8 cellular contexts compared by ENCODE assay signal in the genomic region with DNA sequence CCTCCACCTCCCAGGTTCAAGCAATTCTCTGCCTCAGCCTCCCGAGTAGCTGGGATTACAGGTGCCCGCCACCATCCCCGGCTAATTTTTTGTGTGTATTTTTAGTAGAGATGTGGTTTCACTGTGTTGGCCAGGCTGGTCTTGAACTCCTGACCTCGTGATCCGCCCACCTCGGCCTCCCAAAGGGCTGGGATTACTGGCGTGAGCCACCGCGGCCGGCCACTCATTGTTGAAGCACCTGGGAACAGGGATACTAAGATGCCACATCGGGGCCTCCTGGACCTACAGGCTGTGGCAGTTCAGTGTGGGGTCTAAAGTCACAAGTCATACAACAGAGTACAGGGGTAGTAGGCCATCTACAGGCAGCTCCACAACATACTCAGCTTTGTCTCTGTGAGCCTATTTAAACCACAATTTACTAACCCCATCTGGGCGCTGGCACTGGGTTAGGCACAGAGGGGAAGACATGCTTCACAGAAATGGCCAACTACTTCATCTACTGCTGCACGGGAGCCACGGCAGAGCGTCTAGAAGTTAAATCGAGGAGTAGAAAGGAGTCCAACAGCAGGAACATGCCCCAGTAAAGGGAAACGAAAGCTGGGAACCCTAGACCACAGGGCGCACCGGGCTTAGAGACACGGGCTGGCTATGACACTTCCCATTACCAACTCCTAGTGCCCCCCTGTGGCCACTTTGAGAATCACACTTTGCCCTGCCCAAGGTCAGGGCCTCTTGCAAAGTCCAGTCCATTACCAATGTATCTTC. TPM values are rescaled to one million over a fixed set of nuclear protein-coding genes. Genes with fewer than 3 reads are reported as not detected.
DNase-seq lines count a peak whose midpoint lies in the region; ATAC-seq and TF ChIP-seq lines count a peak whose summit lies in the region.

No MANE protein-coding gene starts in this region.

- H3K9me3 ChIP-seq in RWPE2 (ENCODE audit: severe bottlenecking), result no peaks in the 10 kb centered on the region

- peak; percentile 87 for TF ChIP-seq CTCF in RWPE2 (IDR thresholded peaks at IDR 0.05; ENCODE audit: poor library complexity, severe bottlenecking)
- TF ChIP-seq CTCF in fibroblast of the aortic adventitia (IDR thresholded peaks at IDR 0.05; ENCODE audit: insufficient read depth, low read length), result peak; percentile 86
- TF ChIP-seq CTCF in neural crest cell (conservative IDR thresholded peaks at IDR 0.05), result peak; percentile 86

- no peaks in the 10 kb centered on the region for H3K27me3 ChIP-seq in RWPE2 (ENCODE audit: insufficient read depth, poor library complexity, severe bottlenecking)

- peaks cover 12% of the 10 kb centered on the region for H3K36me3 Mint-ChIP-seq in neural crest cell (ENCODE audit: low read depth)

- H3K4me1 ChIP-seq in RWPE2 (ENCODE audit: insufficient read depth, poor library complexity, severe bottlenecking), result peaks cover 14% of the 10 kb centered on the region

- peaks cover 30% of the 10 kb centered on the region for H3K4me1 Mint-ChIP-seq in neural crest cell
- H3K4me1 Mint-ChIP-seq in stimulated activated naive CD8-positive, alpha-beta T cell treated with anti-CD3 and anti-CD28 coated beads, Interleukin-15, amount 100 ng/mL, for 72 hours, result peaks cover 44% of the 10 kb centered on the region

- H3K27me3 Mint-ChIP-seq in neural crest cell (ENCODE audit: low read depth), result peaks cover 2% of the 10 kb centered on the region
- H3K27me3 Mint-ChIP-seq in stimulated activated naive CD8-positive, alpha-beta T cell treated with anti-CD3 and anti-CD28 coated beads, Interleukin-15, amount 100 ng/mL, for 72 hours, result no peaks in the 10 kb centered on the region

- H3K27ac ChIP-seq in RWPE2 (ENCODE audit: poor library complexity, severe bottlenecking), result no peak overlapping the region

- H3K36me3 ChIP-seq in RWPE2 (ENCODE audit: low read depth), result peaks cover 51% of the 10 kb centered on the region

- no peak overlapping the region for H3K4me3 ChIP-seq in Jurkat, Clone E6-1 (ENCODE audit: low read length)
- no peak overlapping the region for H3K4me3 ChIP-seq in RWPE2 (ENCODE audit: severe bottlenecking)
- H3K4me3 ChIP-seq in fibroblast of the aortic adventitia (ENCODE audit: low read depth, low read length), result peak overlapping the region; percentile 4

- H3K4me3 Mint-ChIP-seq in neural crest cell, result peak overlapping the region; percentile 93
- H3K4me3 Mint-ChIP-seq in stimulated activated naive CD8-positive, alpha-beta T cell treated with anti-CD3 and anti-CD28 coated beads, Interleukin-15, amount 100 ng/mL, for 72 hours, result peak overlapping the region; percentile 20 to 21

- DNase-seq in DMS114 treated with DMSO at 0.1 percent for 48 hours (lab: John Stamatoyannopoulos, UW; ENCODE audit: unreplicated experiment), result peak; percentile 71
- peak; percentile 73 for DNase-seq in Jurkat, Clone E6-1 (ENCODE audit: low read depth, low spot score)
- no peak for DNase-seq in RWPE2 (ENCODE audit: low spot score)
- peak; percentile 81 for DNase-seq in activated T-helper 9 cell treated with anti-CD3 and anti-CD28 coated beads, Interleukin-2, amount 50 U/mL, for 16 hours (ENCODE audit: low read depth)
- peak; percentile 92 for DNase-seq in fibroblast of the aortic adventitia (ENCODE audit: low read depth)
- peak; percentile 97 for DNase-seq in neural crest cell (ENCODE audit: low read depth, low spot score)
- DNase-seq in stimulated activated naive CD8-positive, alpha-beta T cell treated with anti-CD3 and anti-CD28 coated beads, Interleukin-15, amount 100 ng/mL, for 72 hours, result peak; percentile 78 to 85

- H3K27ac Mint-ChIP-seq in neural crest cell (ENCODE audit: unreplicated experiment), result no peak overlapping the region
- peak overlapping the region; percentile 43 to 89 for H3K27ac Mint-ChIP-seq in stimulated activated naive CD8-positive, alpha-beta T cell treated with anti-CD3 and anti-CD28 coated beads, Interleukin-15, amount 100 ng/mL, for 72 hours

- ATAC-seq in RWPE2 (ENCODE audit: low read depth), result peak; percentile 18; the same call in 1 of the 3 replicates
- ATAC-seq in stimulated activated naive CD8-positive, alpha-beta T cell treated with anti-CD3 and anti-CD28 coated beads, Interleukin-15, amount 100 ng/mL, for 72 hours, result peak; percentile 8
- no peak for ATAC-seq in HG02571 (IDR thresholded peaks at IDR 0.05; ENCODE audit: unreplicated experiment)

- no peaks in the 10 kb centered on the region for H3K9me3 Mint-ChIP-seq in neural crest cell
- no peaks in the 10 kb centered on the region for H3K9me3 Mint-ChIP-seq in stimulated activated naive CD8-positive, alpha-beta T cell treated with anti-CD3 and anti-CD28 coated beads, Interleukin-15, amount 100 ng/mL, for 72 hours

RNA-seq across cellular contexts. Expression of a gene that starts 4.3 kb away (rescaled TPM):
- polyA plus RNA-seq in Jurkat, Clone E6-1 (2012; ENCODE audit: insufficient read depth, insufficient read length), result 42.6 TPM
- total RNA-seq in fibroblast of the aortic adventitia (ENCODE audit: low replicate concordance) (5.2 and 6.0 TPM in 2 replicates), neural crest cell (47.2 and 49.7 TPM in 2 replicates)

RNA-seq across cellular contexts. Expression of a gene that starts 6.2 kb away (rescaled TPM):
- 27.8 TPM for polyA plus RNA-seq in Jurkat, Clone E6-1 (2012; ENCODE audit: insufficient read depth, insufficient read length)
- 1.6 and 12.7 TPM in 2 replicates for total RNA-seq in fibroblast of the aortic adventitia (ENCODE audit: low replicate concordance)
- 38.3 and 51.6 TPM in 2 replicates for total RNA-seq in neural crest cell

RNA-seq across cellular contexts. Expression of a gene that starts 17.7 kb away (rescaled TPM):
- 16.5 TPM for polyA plus RNA-seq in Jurkat, Clone E6-1 (2012; ENCODE audit: insufficient read depth, insufficient read length)
- 17.3 and 32.7 TPM in 2 replicates for total RNA-seq in fibroblast of the aortic adventitia (ENCODE audit: low replicate concordance)
- 41.4 and 45.7 TPM in 2 replicates for total RNA-seq in neural crest cell

RNA-seq across cellular contexts. Expression of a gene that starts 31.5 kb away (rescaled TPM):
- polyA plus RNA-seq in Jurkat, Clone E6-1 (2012; ENCODE audit: insufficient read depth, insufficient read length), result 7.1 TPM
- 3.8 and 7.7 TPM in 2 replicates for total RNA-seq in fibroblast of the aortic adventitia (ENCODE audit: low replicate concordance)
- total RNA-seq in neural crest cell, result 5.5 and 5.6 TPM in 2 replicates

RNA-seq across cellular contexts. Expression of a gene that starts 34.5 kb away (rescaled TPM):
- polyA plus RNA-seq in Jurkat, Clone E6-1 (2012; ENCODE audit: insufficient read depth, insufficient read length), result 2.3 TPM
- total RNA-seq in fibroblast of the aortic adventitia (ENCODE audit: low replicate concordance), result 0.09 TPM in 1 of 2 replicates, not detected in the other
- total RNA-seq in neural crest cell, result 0.41 and 0.56 TPM in 2 replicates
